ENCODE assay signal across 17 cellular contexts in the genomic region with DNA sequence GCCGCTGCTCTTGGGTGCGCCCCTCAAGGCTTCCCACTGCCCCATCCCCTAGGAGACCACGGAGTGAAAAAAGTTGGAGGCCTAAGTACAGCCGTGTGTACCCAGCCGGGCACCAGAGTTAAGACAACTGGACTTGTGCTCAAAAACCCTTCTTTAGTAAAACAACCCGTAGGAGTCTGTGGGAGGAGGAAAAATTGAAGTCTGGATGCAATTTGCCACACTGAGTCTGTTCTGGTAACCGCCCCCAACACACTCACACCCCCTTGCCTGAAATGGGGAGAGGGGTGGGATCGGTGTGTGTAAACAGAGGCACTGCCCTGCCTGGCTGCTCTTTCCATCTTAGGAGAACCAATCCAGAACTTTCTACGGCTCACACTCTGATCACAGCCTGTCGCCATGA. TPM values are rescaled to one million over a fixed set of nuclear protein-coding genes. Genes with fewer than 3 reads are reported as not detected.
DNase-seq lines count a peak whose midpoint lies in the region; TF ChIP-seq lines count a peak whose summit lies in the region.
"Had no signal": no experiment of that assay in that cellular context is flagged by ENCODE, and none has a peak within 500 bp of the region (broad histone marks: within the 10 kb centered on the region; RNA-seq: fewer than 3 reads in every experiment).

No MANE protein-coding gene starts in this region.

- H2AFZ ChIP-seq in Loucy (ENCODE audit: low read length), result no peak overlapping the region

- no peaks in the 10 kb centered on the region for H3K9me3 Mint-ChIP-seq in nephron
- H3K9me3 Mint-ChIP-seq in activated CD4-positive, alpha-beta memory T cell treated with anti-CD3 and anti-CD28 coated beads, Interleukin-2, amount 10 ng/mL, durations not matched to agents 7 days and 5 days, result no peaks in the 10 kb centered on the region
- H3K9me3 Mint-ChIP-seq: CD4-positive, CD25-positive, alpha-beta regulatory T cell; CD8-positive, alpha-beta T cell had no signal

- POLR2A ChIA-PET in activated CD4-positive, alpha-beta memory T cell treated with anti-CD3 and anti-CD28 coated beads, Interleukin-2, amount 10 ng/mL, durations not matched to agents 7 days and 5 days (lab: Charles Lee), result no interaction called here

- peaks cover 31% of the 10 kb centered on the region for H4K20me1 ChIP-seq in Loucy (ENCODE audit: insufficient read depth, low read length, poor library complexity, severe bottlenecking)
- H4K20me1 ChIP-seq: BLaER1 had no signal

- CTCF ChIA-PET in activated CD4-positive, alpha-beta memory T cell treated with anti-CD3 and anti-CD28 coated beads, Interleukin-2, amount 10 ng/mL, durations not matched to agents 7 days and 5 days (lab: Charles Lee), result no interaction called here

- no peak overlapping the region for H3K4me3 Mint-ChIP-seq in nephron
- H3K4me3 Mint-ChIP-seq in activated CD4-positive, alpha-beta memory T cell treated with anti-CD3 and anti-CD28 coated beads, Interleukin-2, amount 10 ng/mL, durations not matched to agents 7 days and 5 days, result no peak overlapping the region
- H3K4me3 Mint-ChIP-seq: B cell; CD4-positive, CD25-positive, alpha-beta regulatory T cell; CD8-positive, alpha-beta T cell had no signal

- TF ChIP-seq CTCF in Loucy (conservative IDR thresholded peaks at IDR 0.05; ENCODE audit: low read length) (no peak), nephron (IDR thresholded peaks at IDR 0.05; ENCODE audit: unreplicated experiment in 3 of 3) (no peak)

- H3K4me2 ChIP-seq in Loucy (ENCODE audit: low read depth, low read length, poor library complexity, severe bottlenecking), result peak overlapping the region; percentile 73
- H3K4me2 ChIP-seq: BLaER1 had no signal

- no peaks in the 10 kb centered on the region for H3K9me3 ChIP-seq in Loucy (ENCODE audit: insufficient read depth, low read depth, low read length)
- H3K9me3 ChIP-seq: BLaER1, Caco-2 had no signal

- H3K4me1 Mint-ChIP-seq in nephron, result peaks cover 29% of the 10 kb centered on the region
- peaks cover 4% of the 10 kb centered on the region for H3K4me1 Mint-ChIP-seq in activated CD4-positive, alpha-beta memory T cell treated with anti-CD3 and anti-CD28 coated beads, Interleukin-2, amount 10 ng/mL, durations not matched to agents 7 days and 5 days

- H3K27ac Mint-ChIP-seq in nephron, result peak overlapping the region in 2 of 3 experiments; percentile 51 to 61
- H3K27ac Mint-ChIP-seq in activated CD4-positive, alpha-beta memory T cell treated with anti-CD3 and anti-CD28 coated beads, Interleukin-2, amount 10 ng/mL, durations not matched to agents 7 days and 5 days, result no peak overlapping the region
- H3K27ac Mint-ChIP-seq: B cell; CD4-positive, CD25-positive, alpha-beta regulatory T cell; CD8-positive, alpha-beta T cell had no signal

- H3K27me3 Mint-ChIP-seq in nephron (ENCODE audit: low read depth), result peaks cover 4% of the 10 kb centered on the region
- H3K27me3 Mint-ChIP-seq in activated CD4-positive, alpha-beta memory T cell treated with anti-CD3 and anti-CD28 coated beads, Interleukin-2, amount 10 ng/mL, durations not matched to agents 7 days and 5 days, result no peaks in the 10 kb centered on the region
- H3K27me3 Mint-ChIP-seq: B cell had no signal

- no peaks in the 10 kb centered on the region for H3K9me2 ChIP-seq in Loucy (replicated peaks; ENCODE audit: low read depth, low read length)

- H3K79me2 ChIP-seq in Loucy (ENCODE audit: insufficient read depth, low read length), result peaks cover 100% of the 10 kb centered on the region

- H3K4me3 ChIP-seq in Loucy (ENCODE audit: low read length, poor library complexity, severe bottlenecking), result peak overlapping the region; percentile 50
- H3K4me3 ChIP-seq: BLaER1 had no signal

- peaks cover under 1% of the 10 kb centered on the region for H3K36me3 Mint-ChIP-seq in nephron (ENCODE audit: low read depth)
- peaks cover 17% of the 10 kb centered on the region for H3K36me3 Mint-ChIP-seq in activated CD4-positive, alpha-beta memory T cell treated with anti-CD3 and anti-CD28 coated beads, Interleukin-2, amount 10 ng/mL, durations not matched to agents 7 days and 5 days (ENCODE audit: low read depth)
- H3K36me3 Mint-ChIP-seq: CD4-positive, CD25-positive, alpha-beta regulatory T cell; CD8-positive, alpha-beta T cell had no signal

- 0 out of 2 replicates have a peak, but pooled peaks cover 4% of the 10 kb centered on the region for H3F3A ChIP-seq in Loucy (ENCODE audit: low read depth)

- peaks cover 73% of the 10 kb centered on the region for H3K4me1 ChIP-seq in Loucy (ENCODE audit: insufficient read depth, low read length, poor library complexity, severe bottlenecking)

- no peaks in the 10 kb centered on the region for H3K27me3 ChIP-seq in Loucy (ENCODE audit: insufficient read depth, low read length, poor library complexity, severe bottlenecking)
- H3K27me3 ChIP-seq: BLaER1 had no signal

- peak overlapping the region; percentile 28 for H3K9ac ChIP-seq in Loucy (ENCODE audit: low read depth, low read length, poor library complexity, severe bottlenecking)
- H3K9ac ChIP-seq: BLaER1 had no signal

- peaks cover 23% of the 10 kb centered on the region; the same call in 1 of the 2 replicates for H3K36me3 ChIP-seq in Loucy (ENCODE audit: insufficient read depth, low read length)
- H3K36me3 ChIP-seq: BLaER1 had no signal

- peak; percentile 65 for DNase-seq in DMS79 treated with DMSO at 0.1 percent for 48 hours (lab: John Stamatoyannopoulos, UW)
- DNase-seq in DMS79 (lab: John Stamatoyannopoulos, UW), result no peak
- DNase-seq in activated CD4-positive, alpha-beta memory T cell treated with anti-CD3 and anti-CD28 coated beads, Interleukin-2, amount 10 ng/mL, durations not matched to agents 7 days and 5 days, result no peak
- no peak for DNase-seq in NCI-H524 (lab: John Stamatoyannopoulos, UW)
- no peak for DNase-seq in NCI-H446 treated with DMSO at 0.1 percent for 48 hours (lab: John Stamatoyannopoulos, UW)
- DNase-seq: Caco-2; CD4-positive, CD25-positive, alpha-beta regulatory T cell; CD8-positive, alpha-beta T cell; DMS153; GF-D8; H7; HCEC 1CT had no signal

RNA-seq across cellular contexts. Expression of a gene that starts 41.7 kb away (rescaled TPM):
- 10 to 100 TPM; 14.9 to 15.4 TPM for total RNA-seq in activated CD4-positive, alpha-beta memory T cell treated with anti-CD3 and anti-CD28 coated beads, Interleukin-2, amount 10 ng/mL, durations not matched to agents 7 days and 5 days
- total RNA-seq: Caco-2, G401 had no signal
